In genomic region chr3:30836141-30836540, GRCh38 we compare ENCODE assay signal across 1 cellular context.
TF ChIP-seq lines count a peak whose summit lies in the region.

No MANE protein-coding gene starts in this region.

TF ChIP-seq in WTC11, 78 proteins besides CTCF, POLR2A, EP300 and RAD21 (continued from another document):
- TF ChIP-seq ZNF317 (CRISPR knock-in tag; IDR thresholded peaks at IDR 0.05; ENCODE audit: borderline replicate concordance, low read depth) (no peak), ZBTB21 (CRISPR knock-in tag; IDR thresholded peaks at IDR 0.05; ENCODE audit: borderline replicate concordance) (no peak), CBFB (CRISPR knock-in tag; IDR thresholded peaks at IDR 0.05; ENCODE audit: low read depth) (no peak), ETV6 (CRISPR knock-in tag; IDR thresholded peaks at IDR 0.05) (no peak), SMAD3 (CRISPR knock-in tag; IDR thresholded peaks at IDR 0.05; ENCODE audit: borderline replicate concordance) (no peak)
- TF ChIP-seq, protein P1, sequence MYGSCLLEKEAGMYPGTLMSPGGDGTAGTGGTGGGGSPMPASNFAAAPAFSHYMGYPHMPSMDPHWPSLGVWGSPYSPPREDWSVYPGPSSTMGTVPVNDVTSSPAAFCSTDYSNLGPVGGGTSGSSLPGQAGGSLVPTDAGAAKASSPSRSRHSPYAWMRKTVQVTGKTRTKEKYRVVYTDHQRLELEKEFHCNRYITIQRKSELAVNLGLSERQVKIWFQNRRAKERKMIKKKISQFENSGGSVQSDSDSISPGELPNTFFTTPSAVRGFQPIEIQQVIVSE (CRISPR knock-in tag; IDR thresholded peaks at IDR 0.05; ENCODE audit: borderline replicate concordance), result no peak
